Comparison of ENCODE assay signal across 22 cellular contexts in genomic region chr2:129274038-129274415, GRCh38.
DNase-seq lines count a peak whose midpoint lies in the region; ATAC-seq and TF ChIP-seq lines count a peak whose summit lies in the region.
"Had no signal": no experiment of that assay in that cellular context is flagged by ENCODE, and none has a peak within 500 bp of the region (broad histone marks: within the 10 kb centered on the region; RNA-seq: fewer than 3 reads in every experiment).

No MANE protein-coding gene starts in this region.

- H2AFZ ChIP-seq in GM23338 = no peak overlapping the region
- H2AFZ ChIP-seq: GM23248 had no signal

- no peaks in the 10 kb centered on the region; the same call in 1 of the 2 replicates for H3K9me2 ChIP-seq in GM23338 (ENCODE audit: insufficient read depth)

- no peak for DNase-seq in activated naive CD8-positive, alpha-beta T cell treated with anti-CD3 and anti-CD28 coated beads, Interleukin-2, amount 50 U/mL, for 24 hours
- DNase-seq in activated naive CD8-positive, alpha-beta T cell treated with anti-CD3 and anti-CD28 coated beads for 36 hours = no peak
- DNase-seq in psoas muscle (no peak), aorta (no peak), GM23338 (ENCODE audit: low spot score) (no peak)
- DNase-seq in stimulated activated effector memory CD8-positive, alpha-beta T cell treated with anti-CD3 and anti-CD28 coated beads, Interleukin-12 subunit alpha, Interleukin-12 subunit beta, amount 100 ng/mL, for 72 hours (ENCODE audit: low spot score in 2 of 2) = no peak
- DNase-seq: 8988T; ACHN; AML-193; BE2C; CD4-positive, alpha-beta T cell; CD8-positive, alpha-beta memory T cell; DMS153; DND-41; GM23248; H9 had no signal

- H3K27ac ChIP-seq in psoas muscle (peak overlapping the region; percentile 76), aorta (ENCODE audit: low read depth in 1 of 2, low read length in 2 of 2) (no peak overlapping the region), GM23338 (ENCODE audit: low read depth) (no peak overlapping the region)
- H3K27ac ChIP-seq: A549; BLaER1 treated with 17β-estradiol and CSF1 and Interleukin-3, amounts not matched to agents 10 nM and 100 nM; GM23248 had no signal

- H4K20me1 ChIP-seq in GM23338 (replicated peaks; ENCODE audit: insufficient read depth) = no peaks in the 10 kb centered on the region
- H4K20me1 ChIP-seq: BLaER1 treated with 17β-estradiol and CSF1 and Interleukin-3, amounts not matched to agents 10 nM and 100 nM had no signal

- H3K4me3 ChIP-seq in psoas muscle (peak overlapping the region; percentile 65), aorta (ENCODE audit: low read length in 2 of 2) (no peak overlapping the region), GM23338 (no peak overlapping the region)
- H3K4me3 ChIP-seq: A549; BLaER1 treated with 17β-estradiol and CSF1 and Interleukin-3, amounts not matched to agents 10 nM and 100 nM; GM23248 had no signal

- H3K9me3 ChIP-seq in psoas muscle (peaks cover 10% of the 10 kb centered on the region), aorta (ENCODE audit: control insufficient read depth, low read length) (no peaks in the 10 kb centered on the region)
- H3K9me3 ChIP-seq: A549, BE2C had no signal

- peak; percentile 20 for ATAC-seq in activated naive CD8-positive, alpha-beta T cell treated with anti-CD3 and anti-CD28 coated beads, Interleukin-2, amount 50 U/mL, for 24 hours
- ATAC-seq in psoas muscle = peak; percentile 60 to 70 (median 64)
- ATAC-seq in stimulated activated effector memory CD8-positive, alpha-beta T cell treated with anti-CD3 and anti-CD28 coated beads, Interleukin-12 subunit alpha, Interleukin-12 subunit beta, amount 100 ng/mL, for 72 hours = peak; percentile 19
- peak; percentile 26 for ATAC-seq in aorta (ENCODE audit: low FRiP score)
- no peak for ATAC-seq in activated T-helper 17 cell treated with anti-CD3 and anti-CD28 coated beads, Interleukin-2, amount 50 U/mL, for 72 hours (replicated peaks)
- no peak for ATAC-seq in GM23338
- no peak for ATAC-seq in HG03565 (IDR thresholded peaks at IDR 0.05; ENCODE audit: unreplicated experiment)
- ATAC-seq: A549, HCT116 had no signal

- H3F3A ChIP-seq in GM23338 (replicated peaks; ENCODE audit: low read depth) = no peaks in the 10 kb centered on the region

- TF ChIP-seq CTCF in psoas muscle (IDR thresholded peaks at IDR 0.05) (no peak), GM23338 (conservative IDR thresholded peaks at IDR 0.05; ENCODE audit: low read depth in 2 of 2) (no peak)

- no peak overlapping the region for H3K27ac Mint-ChIP-seq in activated naive CD8-positive, alpha-beta T cell treated with anti-CD3 and anti-CD28 coated beads, Interleukin-2, amount 50 U/mL, for 24 hours
- no peak overlapping the region for H3K27ac Mint-ChIP-seq in activated naive CD8-positive, alpha-beta T cell treated with anti-CD3 and anti-CD28 coated beads for 36 hours
- H3K27ac Mint-ChIP-seq in stimulated activated effector memory CD8-positive, alpha-beta T cell treated with anti-CD3 and anti-CD28 coated beads, Interleukin-12 subunit alpha, Interleukin-12 subunit beta, amount 100 ng/mL, for 72 hours = no peak overlapping the region
- H3K27ac Mint-ChIP-seq in activated T-helper 17 cell treated with anti-CD3 and anti-CD28 coated beads, Interleukin-2, amount 50 U/mL, for 72 hours = no peak overlapping the region
- no peak overlapping the region for H3K27ac Mint-ChIP-seq in GM23338
- H3K27ac Mint-ChIP-seq: CD14-positive monocyte; CD4-positive, alpha-beta T cell; CD8-positive, alpha-beta memory T cell; H9 had no signal

- H3K36me3 ChIP-seq in psoas muscle (ENCODE audit: insufficient read depth in 1 of 2, low read depth in 1 of 2) = no peaks in the 10 kb centered on the region
- no peaks in the 10 kb centered on the region for H3K36me3 ChIP-seq in aorta (ENCODE audit: control insufficient read depth in 1 of 2, insufficient read depth in 2 of 2, low read length in 1 of 2)
- H3K36me3 ChIP-seq in GM23338 (ENCODE audit: insufficient read depth) = no peaks in the 10 kb centered on the region
- H3K36me3 ChIP-seq: BE2C; BLaER1 treated with 17β-estradiol and CSF1 and Interleukin-3, amounts not matched to agents 10 nM and 100 nM had no signal

- H3K36me3 Mint-ChIP-seq in activated naive CD8-positive, alpha-beta T cell treated with anti-CD3 and anti-CD28 coated beads, Interleukin-2, amount 50 U/mL, for 24 hours (ENCODE audit: low read depth) = no peaks in the 10 kb centered on the region
- H3K36me3 Mint-ChIP-seq in activated naive CD8-positive, alpha-beta T cell treated with anti-CD3 and anti-CD28 coated beads for 36 hours = no peaks in the 10 kb centered on the region
- H3K36me3 Mint-ChIP-seq in stimulated activated effector memory CD8-positive, alpha-beta T cell treated with anti-CD3 and anti-CD28 coated beads, Interleukin-12 subunit alpha, Interleukin-12 subunit beta, amount 100 ng/mL, for 72 hours = no peaks in the 10 kb centered on the region
- no peaks in the 10 kb centered on the region for H3K36me3 Mint-ChIP-seq in activated T-helper 17 cell treated with anti-CD3 and anti-CD28 coated beads, Interleukin-2, amount 50 U/mL, for 72 hours (ENCODE audit: low read depth)
- H3K36me3 Mint-ChIP-seq in GM23338 (ENCODE audit: low read depth) = peaks cover 4% of the 10 kb centered on the region; the same call in 2 of the 3 replicates
- H3K36me3 Mint-ChIP-seq: CD14-positive monocyte; CD8-positive, alpha-beta memory T cell had no signal

- peaks cover 5% of the 10 kb centered on the region for H3K9me3 Mint-ChIP-seq in activated naive CD8-positive, alpha-beta T cell treated with anti-CD3 and anti-CD28 coated beads, Interleukin-2, amount 50 U/mL, for 24 hours
- H3K9me3 Mint-ChIP-seq in activated naive CD8-positive, alpha-beta T cell treated with anti-CD3 and anti-CD28 coated beads for 36 hours = peaks cover 6% of the 10 kb centered on the region
- peaks cover 3% of the 10 kb centered on the region for H3K9me3 Mint-ChIP-seq in stimulated activated effector memory CD8-positive, alpha-beta T cell treated with anti-CD3 and anti-CD28 coated beads, Interleukin-12 subunit alpha, Interleukin-12 subunit beta, amount 100 ng/mL, for 72 hours
- peaks cover 11% of the 10 kb centered on the region for H3K9me3 Mint-ChIP-seq in activated T-helper 17 cell treated with anti-CD3 and anti-CD28 coated beads, Interleukin-2, amount 50 U/mL, for 72 hours
- H3K9me3 Mint-ChIP-seq in GM23338 = peaks cover 25% of the 10 kb centered on the region

- intact Hi-C loops in psoas muscle (cut with DNase I) (no loop called here), aorta (cut with DNase I) (no loop called here)

- H3K4me1 ChIP-seq in psoas muscle (peaks cover 13% of the 10 kb centered on the region), aorta (ENCODE audit: control insufficient read depth in 1 of 2, insufficient read depth in 2 of 2, low read length in 2 of 2) (no peaks in the 10 kb centered on the region), GM23338 (ENCODE audit: insufficient read depth) (no peaks in the 10 kb centered on the region)
- H3K4me1 ChIP-seq: A549; BE2C; BLaER1 treated with 17β-estradiol and CSF1 and Interleukin-3, amounts not matched to agents 10 nM and 100 nM had no signal

- no peak overlapping the region for H3K4me2 ChIP-seq in GM23338
- H3K4me2 ChIP-seq: A549; BLaER1 treated with 17β-estradiol and CSF1 and Interleukin-3, amounts not matched to agents 10 nM and 100 nM had no signal

- 30 to 65% (median 47%) methylated on average over 2 of the region's 2 CpGs for WGBS in psoas muscle, 3 donors
- WGBS in aorta, 2 donors = 69 to 73% methylated on average over 2 of the region's 2 CpGs

- no peaks in the 10 kb centered on the region for H3K4me1 Mint-ChIP-seq in activated naive CD8-positive, alpha-beta T cell treated with anti-CD3 and anti-CD28 coated beads, Interleukin-2, amount 50 U/mL, for 24 hours
- H3K4me1 Mint-ChIP-seq in activated naive CD8-positive, alpha-beta T cell treated with anti-CD3 and anti-CD28 coated beads for 36 hours = no peaks in the 10 kb centered on the region
- no peaks in the 10 kb centered on the region for H3K4me1 Mint-ChIP-seq in stimulated activated effector memory CD8-positive, alpha-beta T cell treated with anti-CD3 and anti-CD28 coated beads, Interleukin-12 subunit alpha, Interleukin-12 subunit beta, amount 100 ng/mL, for 72 hours
- H3K4me1 Mint-ChIP-seq in activated T-helper 17 cell treated with anti-CD3 and anti-CD28 coated beads, Interleukin-2, amount 50 U/mL, for 72 hours = no peaks in the 10 kb centered on the region
- H3K4me1 Mint-ChIP-seq in GM23338 = no peaks in the 10 kb centered on the region
- H3K4me1 Mint-ChIP-seq: CD14-positive monocyte; CD8-positive, alpha-beta memory T cell had no signal

- H3K27me3 ChIP-seq in psoas muscle (ENCODE audit: insufficient read depth in 3 of 3, low read length in 2 of 3) (no peaks in the 10 kb centered on the region), aorta (ENCODE audit: control insufficient read depth in 1 of 2, insufficient read depth in 2 of 2, low read length in 1 of 2) (no peaks in the 10 kb centered on the region), GM23338 (ENCODE audit: insufficient read depth) (no peaks in the 10 kb centered on the region)
- H3K27me3 ChIP-seq: BE2C; BLaER1 treated with 17β-estradiol and CSF1 and Interleukin-3, amounts not matched to agents 10 nM and 100 nM had no signal

- H3K79me2 ChIP-seq in GM23338 (replicated peaks; ENCODE audit: insufficient read depth) = no peaks in the 10 kb centered on the region

- no peak overlapping the region for H3K4me3 Mint-ChIP-seq in activated naive CD8-positive, alpha-beta T cell treated with anti-CD3 and anti-CD28 coated beads, Interleukin-2, amount 50 U/mL, for 24 hours
- H3K4me3 Mint-ChIP-seq in activated naive CD8-positive, alpha-beta T cell treated with anti-CD3 and anti-CD28 coated beads for 36 hours = no peak overlapping the region
- H3K4me3 Mint-ChIP-seq in stimulated activated effector memory CD8-positive, alpha-beta T cell treated with anti-CD3 and anti-CD28 coated beads, Interleukin-12 subunit alpha, Interleukin-12 subunit beta, amount 100 ng/mL, for 72 hours = no peak overlapping the region
- no peak overlapping the region for H3K4me3 Mint-ChIP-seq in activated T-helper 17 cell treated with anti-CD3 and anti-CD28 coated beads, Interleukin-2, amount 50 U/mL, for 72 hours
- no peak overlapping the region for H3K4me3 Mint-ChIP-seq in GM23338
- H3K4me3 Mint-ChIP-seq: CD14-positive monocyte; CD4-positive, alpha-beta T cell; CD8-positive, alpha-beta memory T cell; H9 had no signal

- no peaks in the 10 kb centered on the region for H3K27me3 Mint-ChIP-seq in activated naive CD8-positive, alpha-beta T cell treated with anti-CD3 and anti-CD28 coated beads, Interleukin-2, amount 50 U/mL, for 24 hours
- peaks cover 6% of the 10 kb centered on the region for H3K27me3 Mint-ChIP-seq in activated naive CD8-positive, alpha-beta T cell treated with anti-CD3 and anti-CD28 coated beads for 36 hours
- H3K27me3 Mint-ChIP-seq in activated T-helper 17 cell treated with anti-CD3 and anti-CD28 coated beads, Interleukin-2, amount 50 U/mL, for 72 hours = peaks cover 7% of the 10 kb centered on the region
- peaks cover 1% of the 10 kb centered on the region for H3K27me3 Mint-ChIP-seq in GM23338 (ENCODE audit: insufficient read depth, low read depth, poor library complexity)
- H3K27me3 Mint-ChIP-seq: CD4-positive, alpha-beta T cell; CD8-positive, alpha-beta memory T cell had no signal

TF ChIP-seq in GM23338, 12 proteins besides CTCF, POLR2A, EP300 and RAD21 (continues in another document):
- no peak for TF ChIP-seq JUNB (IDR thresholded peaks at IDR 0.05; ENCODE audit: unreplicated experiment)
- TF ChIP-seq POLR2AphosphoS5 (IDR thresholded peaks at IDR 0.05; ENCODE audit: low read depth) = no peak
- TF ChIP-seq ZNF331 (CRISPR knock-in tag; IDR thresholded peaks at IDR 0.05; ENCODE audit: low read depth) = no peak

Comparison
In these comparisons a context has a peak if more than half of its experiments do, and no peak if none do; other contexts are left out.
1. ATAC-seq: peak in activated naive CD8-positive, alpha-beta T cell treated with anti-CD3 and anti-CD28 coated beads, Interleukin-2, amount 50 U/mL, for 24 hours (single experiment), psoas muscle (4 of 4), stimulated activated effector memory CD8-positive, alpha-beta T cell treated with anti-CD3 and anti-CD28 coated beads, Interleukin-12 subunit alpha, Interleukin-12 subunit beta, amount 100 ng/mL, for 72 hours (single experiment) and aorta (single experiment); none in activated T-helper 17 cell treated with anti-CD3 and anti-CD28 coated beads, Interleukin-2, amount 50 U/mL, for 72 hours (single experiment), GM23338 (single experiment) and HG03565 (single experiment).